In the genomic region with DNA sequence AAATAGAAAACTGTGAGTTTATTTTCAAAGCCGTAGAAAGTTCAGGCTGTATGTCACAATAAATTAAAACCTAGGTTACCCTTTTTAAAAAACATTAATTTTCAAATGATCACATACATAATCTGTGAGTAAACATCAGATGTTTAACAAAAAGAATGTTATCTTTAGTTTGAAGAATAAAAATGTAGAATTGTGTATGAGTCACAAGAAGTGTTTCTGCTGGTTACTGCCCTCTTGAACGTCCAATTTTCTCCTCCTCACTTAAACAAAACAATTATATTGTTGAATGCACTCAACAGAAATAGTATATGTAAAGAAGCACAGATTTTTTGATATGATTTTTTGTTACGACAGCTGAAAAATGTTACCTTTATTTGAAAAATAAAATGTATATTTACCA, we compare ENCODE assay signal across 32 cellular contexts.
"Had no signal": no experiment of that assay in that cellular context is flagged by ENCODE, and none has a peak within 500 bp of the region (broad histone marks: within the 10 kb centered on the region; RNA-seq: fewer than 3 reads in every experiment).

No MANE protein-coding gene starts in this region.

- H3K9me3 Mint-ChIP-seq: stimulated activated naive CD8-positive, alpha-beta T cell treated with anti-CD3 and anti-CD28 coated beads, Interleukin-15, amount 100 ng/mL, for 72 hours had no signal

- ATAC-seq: activated naive CD4-positive, alpha-beta T cell treated with anti-CD3 and anti-CD28 coated beads, Interleukin-2, amount 50 U/mL, for 72 hours; activated T-cell treated with anti-CD3 and anti-CD28 coated beads, Interleukin-2, amount 50 U/mL, for 72 hours; gastrocnemius medialis; left cardiac atrium; left ventricle myocardium superior; pancreas; sciatic nerve; stimulated activated effector memory CD8-positive, alpha-beta T cell treated with anti-CD3 and anti-CD28 coated beads, Interleukin-12 subunit alpha, Interleukin-12 subunit beta, amount 100 ng/mL, for 72 hours; stimulated activated naive CD8-positive, alpha-beta T cell treated with anti-CD3 and anti-CD28 coated beads, Interleukin-15, amount 100 ng/mL, for 72 hours had no signal

- H3K36me3 ChIP-seq: esophagus squamous epithelium, gastrocnemius medialis, pancreas, prostate gland, upper lobe of left lung, vagina had no signal

- DNase-seq: activated CD4-positive, alpha-beta T cell treated with anti-CD3 and anti-CD28 coated beads for 4 hours; activated CD4-positive, alpha-beta T cell treated with anti-CD3 and anti-CD28 coated beads, Interleukin-2, amount 50 U/mL, for 4 hours; activated naive CD4-positive, alpha-beta T cell; activated T-cell treated with anti-CD3 and anti-CD28 coated beads for 4 hours; activated T-cell treated with anti-CD3 and anti-CD28 coated beads, Interleukin-2, amount 50 U/mL, for 72 hours; anterior cingulate cortex; dermis blood vessel endothelial cell; effector CD4-positive, alpha-beta T cell; esophagus squamous epithelium; gastrocnemius medialis; left cardiac atrium; left ventricle myocardium superior; mammary epithelial cell; naive B cell; nephron progenitor cell; pancreas; retina; stimulated activated CD4-positive, alpha-beta T cell treated with anti-CD3 and anti-CD28 coated beads, Interleukin-12 subunit alpha, Interleukin-12 subunit beta, amount 100 ng/mL, for 4 hours; stimulated activated CD4-positive, alpha-beta T cell treated with anti-CD3 and anti-CD28 coated beads, Interleukin-4, amount 100 ng/mL, for 24 hours; stimulated activated naive CD8-positive, alpha-beta T cell treated with anti-CD3 and anti-CD28 coated beads, Interleukin-15, amount 100 ng/mL, for 72 hours; substantia nigra; upper lobe of left lung had no signal

- H3K4me1 Mint-ChIP-seq: naive B cell; stimulated activated effector memory CD8-positive, alpha-beta T cell treated with anti-CD3 and anti-CD28 coated beads, Interleukin-12 subunit alpha, Interleukin-12 subunit beta, amount 100 ng/mL, for 72 hours; stimulated activated naive CD8-positive, alpha-beta T cell treated with anti-CD3 and anti-CD28 coated beads, Interleukin-15, amount 100 ng/mL, for 72 hours had no signal

- H3K27ac Mint-ChIP-seq: activated naive CD4-positive, alpha-beta T cell treated with anti-CD3 and anti-CD28 coated beads, Interleukin-2, amount 50 U/mL, for 72 hours; activated T-cell treated with anti-CD3 and anti-CD28 coated beads, Interleukin-2, amount 50 U/mL, for 72 hours; naive B cell; nephron progenitor cell; stimulated activated effector memory CD8-positive, alpha-beta T cell treated with anti-CD3 and anti-CD28 coated beads, Interleukin-12 subunit alpha, Interleukin-12 subunit beta, amount 100 ng/mL, for 72 hours; stimulated activated naive CD8-positive, alpha-beta T cell treated with anti-CD3 and anti-CD28 coated beads, Interleukin-15, amount 100 ng/mL, for 72 hours had no signal

- H3K36me3 Mint-ChIP-seq: activated naive CD4-positive, alpha-beta T cell treated with anti-CD3 and anti-CD28 coated beads, Interleukin-2, amount 50 U/mL, for 72 hours; naive B cell; stimulated activated effector memory CD8-positive, alpha-beta T cell treated with anti-CD3 and anti-CD28 coated beads, Interleukin-12 subunit alpha, Interleukin-12 subunit beta, amount 100 ng/mL, for 72 hours had no signal

- H3K27me3 Mint-ChIP-seq: naive B cell; stimulated activated naive CD8-positive, alpha-beta T cell treated with anti-CD3 and anti-CD28 coated beads, Interleukin-15, amount 100 ng/mL, for 72 hours had no signal

- FAIRE-seq: endometrium, keratinocyte had no signal

- H3K4me3 ChIP-seq: esophagus squamous epithelium, gastrocnemius medialis, hepatocyte, pancreas, prostate gland, skin epidermis, upper lobe of left lung, vagina had no signal

- H3K27ac ChIP-seq: epithelial cell of prostate, esophagus squamous epithelium, gastrocnemius medialis, hepatocyte, pancreas, prostate gland, skin epidermis, upper lobe of left lung, vagina had no signal

- H3K9me3 ChIP-seq: esophagus squamous epithelium, gastrocnemius medialis, pancreas, prostate gland, upper lobe of left lung, vagina had no signal

- H3K4me3 Mint-ChIP-seq: activated T-cell treated with anti-CD3 and anti-CD28 coated beads, Interleukin-2, amount 50 U/mL, for 72 hours; naive B cell; nephron progenitor cell; stimulated activated effector memory CD8-positive, alpha-beta T cell treated with anti-CD3 and anti-CD28 coated beads, Interleukin-12 subunit alpha, Interleukin-12 subunit beta, amount 100 ng/mL, for 72 hours; stimulated activated naive CD8-positive, alpha-beta T cell treated with anti-CD3 and anti-CD28 coated beads, Interleukin-15, amount 100 ng/mL, for 72 hours had no signal

- H3K27me3 ChIP-seq: esophagus squamous epithelium, gastrocnemius medialis, hepatocyte, pancreas, upper lobe of left lung, vagina had no signal
